Comparison of ENCODE assay signal across 18 cellular contexts in the genomic region with DNA sequence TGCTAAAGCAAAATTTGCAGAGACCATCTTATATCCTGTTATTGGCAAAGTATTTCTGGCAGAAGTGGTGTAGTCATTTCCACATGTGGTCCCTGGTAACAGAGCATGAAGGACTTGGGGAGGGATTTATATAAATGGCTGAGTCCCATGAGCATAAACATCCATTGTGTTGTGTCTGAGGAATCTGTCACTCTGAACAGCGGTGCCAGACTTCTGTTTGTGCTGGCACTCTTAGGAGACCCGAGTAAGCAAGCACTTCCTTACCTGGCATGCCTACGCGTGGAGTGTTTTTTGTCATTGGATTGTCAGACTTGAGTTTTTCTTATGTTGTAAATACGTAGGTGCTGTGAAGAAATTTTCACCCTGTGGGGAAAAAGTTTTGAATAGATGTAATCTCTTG.
DNase-seq lines count a peak whose midpoint lies in the region; FAIRE-seq and TF ChIP-seq lines count a peak whose summit lies in the region.
"Had no signal": no experiment of that assay in that cellular context is flagged by ENCODE, and none has a peak within 500 bp of the region (broad histone marks: within the 10 kb centered on the region; RNA-seq: fewer than 3 reads in every experiment).

No MANE protein-coding gene starts in this region.

- H3K4me1 ChIP-seq in left ventricle myocardium inferior = peaks cover 63% of the 10 kb centered on the region

- no peak for TF ChIP-seq CTCF in coronary artery (IDR thresholded peaks at IDR 0.05)
- TF ChIP-seq CTCF in left ventricle myocardium inferior (IDR thresholded peaks at IDR 0.05; ENCODE audit: borderline replicate concordance) = no peak
- no peak for TF ChIP-seq CTCF in WERI-Rb-1 (IDR thresholded peaks at IDR 0.05; ENCODE audit: low read depth, low read length)

- no peak for TF ChIP-seq POLR2A in GM12891 (IDR thresholded peaks at IDR 0.05; ENCODE audit: low read depth, low read length)

- peak; percentile 28 for FAIRE-seq in GM12891 (lab: Jason Lieb, UNC)
- FAIRE-seq: colon, GM12878, RCC 7860 had no signal

- H3K27me3 ChIP-seq in left ventricle myocardium inferior (ENCODE audit: low read depth) (no peaks in the 10 kb centered on the region), WERI-Rb-1 (ENCODE audit: insufficient read depth, low read depth, severe bottlenecking) (no peaks in the 10 kb centered on the region)

- H3K36me3 ChIP-seq in left ventricle myocardium inferior (no peaks in the 10 kb centered on the region), WERI-Rb-1 (no peaks in the 10 kb centered on the region)

- H3K27ac ChIP-seq in coronary artery (peak overlapping the region in 1 of 2 donors; percentile 54), left ventricle myocardium inferior (replicated peaks) (peak overlapping the region; percentile 66), WERI-Rb-1 (no peak overlapping the region)

- DNase-seq in GM12891 (ENCODE audit: insufficient read length, low spot score) (no peak), coronary artery (ENCODE audit: low spot score) (no peak), left ventricle myocardium inferior (no peak), pulmonary artery endothelial cell (ENCODE audit: low read depth, low spot score) (peak; percentile 79), NOMO-1 treated with dmso at 0.1 percent for 144 hours (lab: John Stamatoyannopoulos, UW; ENCODE audit: unreplicated experiment) (no peak), AG08395 (ENCODE audit: low spot score) (no peak), NCI-H526 treated with DMSO at 0.1 percent for 48 hours (lab: John Stamatoyannopoulos, UW) (no peak), WERI-Rb-1 (no peak)
- DNase-seq: activated B cell treated with CpG ODN at 0.5 μM for 24 hours; activated CD8-positive, alpha-beta memory T cell treated with anti-CD3 and anti-CD28 coated beads for 24 hours; amniotic stem cell; Calu3; naive thymus-derived CD8-positive, alpha-beta T cell; NCI-H2171 treated with DMSO at 0.1 percent for 48 hours; retina had no signal

- H3K9me3 ChIP-seq in left ventricle myocardium inferior (replicated peaks) (no peaks in the 10 kb centered on the region), WERI-Rb-1 (ENCODE audit: severe bottlenecking) (no peaks in the 10 kb centered on the region)

- intact Hi-C loops in left ventricle myocardium inferior (cut with micrococcal nuclease) = no loop called here

- H3K4me3 ChIP-seq in coronary artery = peak overlapping the region; percentile 34
- H3K4me3 ChIP-seq in left ventricle myocardium inferior = no peak overlapping the region
- no peak overlapping the region for H3K4me3 ChIP-seq in WERI-Rb-1 (ENCODE audit: low read depth, low read length)
- H3K4me3 ChIP-seq: GM12878 had no signal

TF ChIP-seq in GM12891, 5 proteins besides CTCF, POLR2A, EP300 and RAD21:
- TF ChIP-seq SPI1 (IDR thresholded peaks at IDR 0.05; ENCODE audit: low read depth, low read length) (no peak), POLR2AphosphoS5 (IDR thresholded peaks at IDR 0.05; ENCODE audit: low read depth, low read length) (no peak), POU2F2 (IDR thresholded peaks at IDR 0.05; ENCODE audit: low read depth, low read length) (no peak), PAX5 (IDR thresholded peaks at IDR 0.05; ENCODE audit: insufficient read depth, low read length, severe bottlenecking) (no peak), TAF1 (IDR thresholded peaks at IDR 0.05; ENCODE audit: low read depth, low read length) (no peak)
